In the genomic region with DNA sequence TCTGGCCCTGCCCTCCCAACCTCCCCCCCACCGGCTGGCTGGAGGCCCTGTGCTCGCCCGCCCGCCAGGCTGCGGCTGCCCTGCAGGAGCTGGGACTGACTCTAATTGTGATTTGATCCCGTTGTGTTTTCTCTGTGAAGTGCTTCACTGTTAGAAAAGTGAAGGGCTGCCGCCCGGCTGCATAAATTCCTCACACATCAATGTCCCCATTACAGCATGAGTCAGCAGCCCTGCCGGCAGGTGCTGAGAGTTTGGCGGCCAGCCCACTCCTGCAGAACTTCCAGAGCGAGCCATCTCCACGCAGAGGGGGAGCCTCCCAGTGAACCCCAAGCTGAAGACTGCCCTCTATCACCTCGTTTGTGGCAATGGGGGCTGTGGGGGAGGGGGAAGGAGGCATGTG, we compare ENCODE assay signal across 1 cellular context.
TF ChIP-seq lines count a peak whose summit lies in the region.

No MANE protein-coding gene starts in this region.

TF ChIP-seq in K562, 482 proteins besides CTCF, POLR2A, EP300 and RAD21 (continued from another document):
- TF ChIP-seq ARID4B (CRISPR knock-in tag; IDR thresholded peaks at IDR 0.05) (no peak), HMBOX1 (IDR thresholded peaks at IDR 0.05) (no peak), KHSRP (IDR thresholded peaks at IDR 0.05) (no peak), HEY1 (CRISPR knock-in tag; IDR thresholded peaks at IDR 0.05; ENCODE audit: borderline replicate concordance) (no peak), ZNF134 (CRISPR knock-in tag; conservative IDR thresholded peaks at IDR 0.05) (no peak), TBL1XR1 (IDR thresholded peaks at IDR 0.05; ENCODE audit: low read length in 2 of 2) (no peak), E2F6 (IDR thresholded peaks at IDR 0.05; ENCODE audit: borderline replicate concordance in 1 of 2, extremely low read depth in 1 of 2, insufficient read depth in 1 of 2, insufficient read length in 1 of 2, low read depth in 1 of 2, low read length in 1 of 2, poor library complexity in 1 of 2, severe bottlenecking in 1 of 2) (peak in 1 of 2 experiments; percentile 57), NR3C1 (CRISPR knock-in tag; IDR thresholded peaks at IDR 0.05) (no peak), TEAD2 (tag; IDR thresholded peaks at IDR 0.05) (no peak), TOE1 (IDR thresholded peaks at IDR 0.05; ENCODE audit: borderline replicate concordance) (no peak), TOE1 (CRISPR knock-in tag; IDR thresholded peaks at IDR 0.05; ENCODE audit: borderline replicate concordance, low read depth) (no peak), MAFG (tag; conservative IDR thresholded peaks at IDR 0.05) (peak; percentile 49), BHLHE40 (IDR thresholded peaks at IDR 0.05; ENCODE audit: low read length) (peak; percentile 49), CHD4 (IDR thresholded peaks at IDR 0.05; ENCODE audit: insufficient read depth, insufficient replicate concordance, low read depth, low read length, poor library complexity, severe bottlenecking) (no peak), CEBPB (tag; IDR thresholded peaks at IDR 0.05) (no peak), L3MBTL2 (IDR thresholded peaks at IDR 0.05) (peak; percentile 50; the same call in 1 of the 2 replicates), ZNF316 (IDR thresholded peaks at IDR 0.05) (peak; percentile 76), C11orf30 (IDR thresholded peaks at IDR 0.05; ENCODE audit: low read depth) (peak; percentile 75), ZBED1 (IDR thresholded peaks at IDR 0.05) (no peak), E4F1 (CRISPR knock-in tag; IDR thresholded peaks at IDR 0.05; ENCODE audit: borderline replicate concordance) (no peak), JUND (IDR thresholded peaks at IDR 0.05; ENCODE audit: borderline replicate concordance, low read depth, low read length) (peak; percentile 19; the same call in 1 of the 2 replicates), JUND (tag; IDR thresholded peaks at IDR 0.05; ENCODE audit: borderline replicate concordance, low read depth, low read length) (no peak; the same call in 2 of the 3 replicates), ZNF274 (IDR thresholded peaks at IDR 0.05; ENCODE audit: borderline replicate concordance, low read depth, low read length) (no peak), RCOR1 (IDR thresholded peaks at IDR 0.05; ENCODE audit: borderline replicate concordance in 1 of 2, low read depth in 2 of 2, low read length in 2 of 2) (0 out of 4 replicates have a peak, but pooled peaks of 1 of the 2 experiments have one; percentile 15)
- TF ChIP-seq, protein P1, sequence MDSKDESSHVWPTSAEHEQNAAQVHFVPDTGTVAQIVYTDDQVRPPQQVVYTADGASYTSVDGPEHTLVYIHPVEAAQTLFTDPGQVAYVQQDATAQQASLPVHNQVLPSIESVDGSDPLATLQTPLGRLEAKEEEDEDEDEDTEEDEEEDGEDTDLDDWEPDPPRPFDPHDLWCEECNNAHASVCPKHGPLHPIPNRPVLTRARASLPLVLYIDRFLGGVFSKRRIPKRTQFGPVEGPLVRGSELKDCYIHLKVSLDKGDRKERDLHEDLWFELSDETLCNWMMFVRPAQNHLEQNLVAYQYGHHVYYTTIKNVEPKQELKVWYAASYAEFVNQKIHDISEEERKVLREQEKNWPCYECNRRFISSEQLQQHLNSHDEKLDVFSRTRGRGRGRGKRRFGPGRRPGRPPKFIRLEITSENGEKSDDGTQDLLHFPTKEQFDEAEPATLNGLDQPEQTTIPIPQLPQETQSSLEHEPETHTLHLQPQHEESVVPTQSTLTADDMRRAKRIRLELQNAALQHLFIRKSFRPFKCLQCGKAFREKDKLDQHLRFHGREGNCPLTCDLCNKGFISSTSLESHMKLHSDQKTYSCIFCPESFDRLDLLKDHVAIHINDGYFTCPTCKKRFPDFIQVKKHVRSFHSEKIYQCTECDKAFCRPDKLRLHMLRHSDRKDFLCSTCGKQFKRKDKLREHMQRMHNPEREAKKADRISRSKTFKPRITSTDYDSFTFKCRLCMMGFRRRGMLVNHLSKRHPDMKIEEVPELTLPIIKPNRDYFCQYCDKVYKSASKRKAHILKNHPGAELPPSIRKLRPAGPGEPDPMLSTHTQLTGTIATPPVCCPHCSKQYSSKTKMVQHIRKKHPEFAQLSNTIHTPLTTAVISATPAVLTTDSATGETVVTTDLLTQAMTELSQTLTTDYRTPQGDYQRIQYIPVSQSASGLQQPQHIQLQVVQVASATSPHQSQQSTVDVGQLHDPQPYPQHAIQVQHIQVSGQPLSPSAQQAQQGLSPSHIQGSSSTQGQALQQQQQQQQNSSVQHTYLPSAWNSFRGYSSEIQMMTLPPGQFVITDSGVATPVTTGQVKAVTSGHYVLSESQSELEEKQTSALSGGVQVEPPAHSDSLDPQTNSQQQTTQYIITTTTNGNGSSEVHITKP (IDR thresholded peaks at IDR 0.05; ENCODE audit: partially characterized antibody), result peak; percentile 87
- TF ChIP-seq, protein P2, sequence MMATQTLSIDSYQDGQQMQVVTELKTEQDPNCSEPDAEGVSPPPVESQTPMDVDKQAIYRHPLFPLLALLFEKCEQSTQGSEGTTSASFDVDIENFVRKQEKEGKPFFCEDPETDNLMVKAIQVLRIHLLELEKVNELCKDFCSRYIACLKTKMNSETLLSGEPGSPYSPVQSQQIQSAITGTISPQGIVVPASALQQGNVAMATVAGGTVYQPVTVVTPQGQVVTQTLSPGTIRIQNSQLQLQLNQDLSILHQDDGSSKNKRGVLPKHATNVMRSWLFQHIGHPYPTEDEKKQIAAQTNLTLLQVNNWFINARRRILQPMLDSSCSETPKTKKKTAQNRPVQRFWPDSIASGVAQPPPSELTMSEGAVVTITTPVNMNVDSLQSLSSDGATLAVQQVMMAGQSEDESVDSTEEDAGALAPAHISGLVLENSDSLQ (IDR thresholded peaks at IDR 0.05), result 0 out of 2 replicates have a peak, but pooled peaks have one; percentile 40
